In genomic region chr1:37975083-37975482, GRCh38 we compare ENCODE assay signal across 8 cellular contexts. TPM values are rescaled to one million over a fixed set of nuclear protein-coding genes. Genes with fewer than 3 reads are reported as not detected.
A peak's percentile ranks its signal among the peaks of the same experiment; 100 is the strongest.
DNase-seq lines count a peak whose midpoint lies in the region; FAIRE-seq and TF ChIP-seq lines count a peak whose summit lies in the region.
"Not testable (repeated sequence)": the region's sequence is repeated elsewhere in the genome, so short reads cannot be mapped to it uniquely, and the experiment has no call there.

No MANE protein-coding gene starts in this region.

- peaks cover 14% of the 10 kb centered on the region for H3K9me3 Mint-ChIP-seq in endodermal cell
- H3K9me3 Mint-ChIP-seq in immature natural killer cell, result not testable (repeated sequence)

- H3K36me3 ChIP-seq in WERI-Rb-1 (peaks cover 71% of the 10 kb centered on the region), endodermal cell (ENCODE audit: control insufficient read depth, insufficient read depth, low read length) (peaks cover 65% of the 10 kb centered on the region), trophoblast cell (ENCODE audit: control insufficient read depth in 1 of 2, insufficient read depth in 2 of 2, low read length in 2 of 2) (peaks cover 26 to 39% of the 10 kb centered on the region in 2 experiments)

- not testable (repeated sequence) for H3K14ac ChIP-seq in trophoblast cell (ENCODE audit: low read length)

- H3K36me3 Mint-ChIP-seq in endodermal cell (ENCODE audit: low read depth), result peaks cover 85% of the 10 kb centered on the region
- peaks cover 35 to 69% (median 47%) of the 10 kb centered on the region in 3 donors for H3K36me3 Mint-ChIP-seq in immature natural killer cell

- H2BK12ac ChIP-seq in trophoblast cell (ENCODE audit: low read length), result not testable (repeated sequence)

- H2AK5ac ChIP-seq in trophoblast cell (ENCODE audit: low read length), result not testable (repeated sequence)

- H2AFZ ChIP-seq in trophoblast cell (ENCODE audit: insufficient read depth, low read length, poor library complexity), result not testable (repeated sequence)

- not testable (repeated sequence) for H3K4me1 ChIP-seq in endodermal cell (ENCODE audit: control insufficient read depth, insufficient read depth, low read length); trophoblast cell (ENCODE audit: control insufficient read depth in 1 of 2, insufficient read depth in 2 of 2, low read length in 2 of 2)

- not testable (repeated sequence) for H3K79me2 ChIP-seq in trophoblast cell (ENCODE audit: control insufficient read depth, insufficient read depth, low read length, poor library complexity)

- H3K27ac ChIP-seq in WERI-Rb-1; endodermal cell (ENCODE audit: low read depth, low read length); trophoblast cell (ENCODE audit: low read depth, low read length): not testable (repeated sequence)

- not testable (repeated sequence) for H3K9me3 ChIP-seq in WERI-Rb-1 (ENCODE audit: severe bottlenecking); endodermal cell (ENCODE audit: control insufficient read depth, low read length); trophoblast cell (ENCODE audit: insufficient read depth, low read depth, low read length)

- not testable (repeated sequence) for H3K27me3 Mint-ChIP-seq in endodermal cell (ENCODE audit: insufficient read depth); immature natural killer cell (ENCODE audit: low read depth in 3 of 3)

- H3K4me3 ChIP-seq in AG04449 (ENCODE audit: low read depth, low read length); LNCaP clone FGC (ENCODE audit: low read depth, low read length); WERI-Rb-1 (ENCODE audit: low read depth, low read length); endodermal cell (ENCODE audit: low read length); trophoblast cell (ENCODE audit: low read depth, low read length): not testable (repeated sequence)

- not testable (repeated sequence) for H3K4me2 ChIP-seq in trophoblast cell (ENCODE audit: low read length)

- not testable (repeated sequence) for H4K91ac ChIP-seq in trophoblast cell (ENCODE audit: low read depth, low read length)

- peak overlapping the region; percentile 61 for H3K27ac Mint-ChIP-seq in endodermal cell
- peak overlapping the region in 1 of 6 donors; percentile 23 for H3K27ac Mint-ChIP-seq in immature natural killer cell

- CTCF ChIA-PET in AG04449 (lab: Yijun Ruan, JAX), result interaction anchor here (0.6 to 3.4 kb wide), 21 partner anchors 9 to 869 kb away, joined by 3 to 22 read pairs (median 6); partner anchors contain the start of genes MTF1 and SF3A3

- H3K4ac ChIP-seq in trophoblast cell (ENCODE audit: low read depth, low read length), result not testable (repeated sequence)

- 76 to 87% methylated on average over 4 to 6 of the region's 6 CpGs for WGBS in endodermal cell (ENCODE audit: insufficient coverage in 1 of 2, insufficient read length in 1 of 2), 2 experiments
- WGBS in trophoblast cell (ENCODE audit: extremely low coverage, insufficient coverage, insufficient read length), result no CpG with 5 or more reads among the region's 6 CpGs

- POLR2A ChIA-PET in AG04449 (lab: Yijun Ruan, JAX), result not testable (repeated sequence)

- not testable (repeated sequence) for H3K18ac ChIP-seq in trophoblast cell (ENCODE audit: low read length)

- H3K4me3 Mint-ChIP-seq in endodermal cell, immature natural killer cell: not testable (repeated sequence)

- peak; percentile 87 for FAIRE-seq in G401.6 (lab: Jason Lieb, UNC)

- H3K9ac ChIP-seq in endodermal cell (ENCODE audit: extremely low read depth, low read length, poor library complexity, severe bottlenecking); trophoblast cell (ENCODE audit: low read length): not testable (repeated sequence)

- not testable (repeated sequence) for H3K4me1 Mint-ChIP-seq in endodermal cell
- peaks cover 10 to 11% of the 10 kb centered on the region in 2 donors for H3K4me1 Mint-ChIP-seq in immature natural killer cell

- H3K27me3 ChIP-seq in WERI-Rb-1 (ENCODE audit: insufficient read depth, low read depth, severe bottlenecking); endodermal cell (ENCODE audit: control insufficient read depth, insufficient read depth, low read length, poor library complexity, severe bottlenecking); trophoblast cell (ENCODE audit: insufficient read depth, low read length): not testable (repeated sequence)

- TF ChIP-seq CTCF in AG04449 (IDR thresholded peaks at IDR 0.05; ENCODE audit: insufficient read depth, low read length, missing control alignments) (peak; percentile 60), LNCaP clone FGC (IDR thresholded peaks at IDR 0.05; ENCODE audit: control insufficient read depth, extremely low read depth, insufficient read depth) (peak; percentile 71), WERI-Rb-1 (IDR thresholded peaks at IDR 0.05; ENCODE audit: low read depth, low read length) (peak; percentile 51), endodermal cell (conservative IDR thresholded peaks at IDR 0.05) (peak; percentile 88)

- H4K12ac ChIP-seq in trophoblast cell (ENCODE audit: low read depth, low read length), result not testable (repeated sequence)

- H2BK120ac ChIP-seq in trophoblast cell (ENCODE audit: insufficient read depth, low read length, poor library complexity), result not testable (repeated sequence)

- not testable (repeated sequence) for H4K8ac ChIP-seq in trophoblast cell (ENCODE audit: low read depth, low read length)

- H3K23ac ChIP-seq in trophoblast cell (ENCODE audit: low read length), result not testable (repeated sequence)

- DNase-seq in AG04449 (ENCODE audit: low read depth, low spot score), result not testable (repeated sequence)
- DNase-seq in LNCaP clone FGC (ENCODE audit: low read depth) (peak; percentile 38), NCI-H82 (lab: John Stamatoyannopoulos, UW) (peak; percentile 61), WERI-Rb-1 (peak; percentile 33), endodermal cell (peak; percentile 63), immature natural killer cell (peak; percentile 15 to 28 (median 21)), trophoblast cell (peak; percentile 56 to 89)

- not testable (repeated sequence) for H2BK5ac ChIP-seq in trophoblast cell (ENCODE audit: low read depth, low read length, poor library complexity)

- H3K79me1 ChIP-seq in trophoblast cell (ENCODE audit: low read length), result not testable (repeated sequence)

RNA-seq across cellular contexts. Expression of gene SF3A3, which starts 14.7 kb away (rescaled TPM):
- total RNA-seq in endodermal cell, result 10 to 100 TPM; 89.3 to 97.0 TPM
- polyA plus RNA-seq in endodermal cell (2013, experiment 1 of 2), result 86.4 TPM
- polyA plus RNA-seq in endodermal cell (2013, experiment 2 of 2), result 84.4 TPM
- polyA plus RNA-seq in immature natural killer cell, result 10 to 100 TPM; 62.3 to 81.7 (median 70.9) TPM
- 33.9 and 37.1 TPM in 2 replicates for polyA plus RNA-seq in trophoblast cell (2013)

RNA-seq across cellular contexts. Expression of gene INPP5B, which starts 28.2 kb away (rescaled TPM):
- 10 to 100 TPM; 19.9 to 21.4 TPM for total RNA-seq in endodermal cell
- 15.5 TPM for polyA plus RNA-seq in endodermal cell (2013, experiment 1 of 2)
- polyA plus RNA-seq in endodermal cell (2013, experiment 2 of 2), result 14.5 TPM
- 10 to 100 TPM; 11.1 to 28.0 (median 13.6) TPM for polyA plus RNA-seq in immature natural killer cell
- polyA plus RNA-seq in trophoblast cell (2013), result 9.0 TPM in 2 replicates

RNA-seq across cellular contexts. Expression of gene FHL3, which starts 30.2 kb away (rescaled TPM):
- total RNA-seq in endodermal cell, result 10 to 100 TPM; 20.5 to 20.6 TPM
- polyA plus RNA-seq in endodermal cell (2013, experiment 1 of 2), result 22.3 TPM
- polyA plus RNA-seq in endodermal cell (2013, experiment 2 of 2), result 22.3 TPM
- 100 to 1,000 TPM in 1 of 3 donors, 10 to 100 TPM in 2; 36.8 to 121 (median 74.1) TPM for polyA plus RNA-seq in immature natural killer cell
- 56.9 and 57.3 TPM in 2 replicates for polyA plus RNA-seq in trophoblast cell (2013)

RNA-seq across cellular contexts. Expression of gene UTP11, which starts 37.5 kb away (rescaled TPM):
- total RNA-seq in endodermal cell, result 10 to 100 TPM; 40.9 to 46.3 TPM
- 50.0 TPM for polyA plus RNA-seq in endodermal cell (2013, experiment 1 of 2)
- 54.7 TPM for polyA plus RNA-seq in endodermal cell (2013, experiment 2 of 2)
- polyA plus RNA-seq in immature natural killer cell, result 10 to 100 TPM; 22.6 to 32.7 (median 30.4) TPM
- polyA plus RNA-seq in trophoblast cell (2013), result 56.4 and 56.8 TPM in 2 replicates
